8 cellular contexts compared by ENCODE assay signal in the genomic region with DNA sequence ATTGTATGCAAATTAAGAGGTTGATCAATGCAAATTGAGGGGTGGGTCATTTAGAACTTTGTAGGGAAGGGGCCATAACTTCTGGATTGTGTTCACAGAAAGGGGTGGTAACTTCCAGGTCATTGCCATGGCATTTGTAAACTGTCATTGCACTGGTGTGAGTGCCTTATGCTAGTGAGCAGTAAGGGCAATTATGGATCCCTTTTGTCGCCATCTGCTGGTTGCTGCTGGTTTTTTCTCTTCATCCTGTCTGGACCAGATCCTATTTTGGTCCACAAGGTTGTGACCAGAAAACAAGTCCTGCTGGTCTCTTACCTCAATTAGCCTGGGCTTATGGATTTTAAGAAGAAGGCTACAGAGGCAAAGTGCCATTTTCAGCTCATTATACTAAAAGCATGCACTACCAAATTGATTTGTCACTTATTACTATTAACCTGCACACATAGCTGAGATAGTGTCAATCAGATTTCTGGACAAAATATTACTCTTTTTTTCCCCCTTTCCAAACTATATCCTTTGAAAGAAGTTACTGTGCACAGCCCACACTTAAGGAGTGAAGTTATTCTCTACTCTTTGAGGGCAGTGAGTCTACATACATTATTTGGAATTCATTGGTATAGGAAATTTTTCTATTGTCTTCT.
DNase-seq lines count a peak whose midpoint lies in the region; ATAC-seq, FAIRE-seq and TF ChIP-seq lines count a peak whose summit lies in the region.

No MANE protein-coding gene starts in this region.

- H4K20me1 ChIP-seq in MM.1S (ENCODE audit: insufficient read depth, low read length), result no peaks in the 10 kb centered on the region
- no peaks in the 10 kb centered on the region for H4K20me1 ChIP-seq in K562 (replicated peaks; ENCODE audit: control insufficient read depth, insufficient read depth, low read length)

- H3K4me3 Mint-ChIP-seq in T-helper 2 cell treated with Interferon-gamma antibody and Interleukin-4, amounts not matched to agents 5 μg/mL and 100 μg/mL, for 36 hours, result no peak overlapping the region

- TF ChIP-seq CTCF in MM.1S (IDR thresholded peaks at IDR 0.05; ENCODE audit: low read length) (peak; percentile 84), K562 (IDR thresholded peaks at IDR 0.05 in 2 of 3, conservative IDR thresholded peaks at IDR 0.05 in 1 of 3; ENCODE audit: insufficient read depth in 2 of 3, low read depth in 1 of 3, low read length in 3 of 3) (peak; percentile 72 to 80 (median 76))

- no peaks in the 10 kb centered on the region for H3K9me2 ChIP-seq in MM.1S (replicated peaks; ENCODE audit: insufficient read depth, low read length)

- CTCF ChIA-PET in HEK293T (lab: Yijun Ruan, JAX), result interaction anchor here (0.7 to 1.0 kb wide), 2 partner anchors 11 to 139 kb away, joined by 3 read pairs; no protein-coding TSS in a partner anchor
- CTCF ChIA-PET in K562 (lab: Yijun Ruan, JAX; ENCODE audit: low intra/inter-chr PET ratio), result interaction anchor here (0.9 to 1.3 kb wide), 4 partner anchors 1055 to 1087 kb away, joined by 3 to 7 read pairs (median 5); no protein-coding TSS in a partner anchor

- peaks cover 4% of the 10 kb centered on the region for H3K27me3 Mint-ChIP-seq in T-helper 2 cell treated with Interferon-gamma antibody and Interleukin-4, amounts not matched to agents 5 μg/mL and 100 μg/mL, for 36 hours (ENCODE audit: low read depth)

- H3K4me3 ChIP-seq in MM.1S (ENCODE audit: low read length), result no peak overlapping the region
- H3K4me3 ChIP-seq in K562, result no peak overlapping the region

- H3K4me1 Mint-ChIP-seq in T-helper 2 cell treated with Interferon-gamma antibody and Interleukin-4, amounts not matched to agents 5 μg/mL and 100 μg/mL, for 36 hours (ENCODE audit: low read depth), result no peaks in the 10 kb centered on the region

- no peaks in the 10 kb centered on the region for H3K36me3 ChIP-seq in MM.1S (replicated peaks; ENCODE audit: insufficient read depth, low read length)
- no peaks in the 10 kb centered on the region for H3K36me3 ChIP-seq in K562 (ENCODE audit: control insufficient read depth, insufficient read depth, low read length)

- H3K4me1 ChIP-seq in MM.1S (ENCODE audit: low read length), result no peaks in the 10 kb centered on the region
- H3K4me1 ChIP-seq in K562 (replicated peaks in 1 of 2; ENCODE audit: control insufficient read depth in 2 of 2, insufficient read depth in 2 of 2, low read length in 2 of 2), result no peaks in the 10 kb centered on the region

- in situ Hi-C loops in K562 (cut with MboI), result no loop called here

- no peak for TF ChIP-seq EP300 in K562 (IDR thresholded peaks at IDR 0.05; ENCODE audit: low read length)

- no peak overlapping the region for H3K27ac Mint-ChIP-seq in T-helper 2 cell treated with Interferon-gamma antibody and Interleukin-4, amounts not matched to agents 5 μg/mL and 100 μg/mL, for 36 hours

- H3K27me3 ChIP-seq in MM.1S (replicated peaks; ENCODE audit: insufficient read depth, low read length) (no peaks in the 10 kb centered on the region), K562 (ENCODE audit: control insufficient read depth in 2 of 2, insufficient read depth in 2 of 2, low read length in 2 of 2) (no peaks in the 10 kb centered on the region)

- WGBS in K562 (ENCODE audit: insufficient coverage, low coverage, missing lambda C conversion rate), result 0% methylated on average over 1 of the region's 1 CpG

- FAIRE-seq in K562 (lab: Jason Lieb, UNC), result peak; percentile 94

- peak; percentile 97 for ATAC-seq in K562

- H3F3A ChIP-seq in MM.1S (ENCODE audit: insufficient read depth, low read length), result no peaks in the 10 kb centered on the region

- H3K27ac ChIP-seq in MM.1S (ENCODE audit: low read length) (no peak overlapping the region), K562 (ENCODE audit: extremely low read depth, low read depth, low read length) (no peak overlapping the region)

- H3K36me3 Mint-ChIP-seq in T-helper 2 cell treated with Interferon-gamma antibody and Interleukin-4, amounts not matched to agents 5 μg/mL and 100 μg/mL, for 36 hours (ENCODE audit: low read depth), result no peaks in the 10 kb centered on the region

- H3K4me2 ChIP-seq in MM.1S (ENCODE audit: low read depth, low read length) (no peak overlapping the region), K562 (ENCODE audit: insufficient read depth, low read length) (no peak overlapping the region)

- POLR2A ChIA-PET in HEK293T (lab: Yijun Ruan, JAX) (no interaction called here), K562 (lab: Yijun Ruan, JAX) (no interaction called here)

- H3K9me3 Mint-ChIP-seq in T-helper 2 cell treated with Interferon-gamma antibody and Interleukin-4, amounts not matched to agents 5 μg/mL and 100 μg/mL, for 36 hours, result no peaks in the 10 kb centered on the region

- H3K79me2 ChIP-seq in MM.1S (ENCODE audit: low read length) (no peaks in the 10 kb centered on the region), K562 (ENCODE audit: control insufficient read depth, insufficient read depth, low read length) (no peaks in the 10 kb centered on the region)

- BruUV-seq in K562 (replicated peaks; lab: Mats Ljungman, UMichigan), result no TSS peak

- H3K9me1 ChIP-seq in K562 (ENCODE audit: control insufficient read depth, insufficient read depth, low read length), result no peaks in the 10 kb centered on the region

- no peak overlapping the region for H2AFZ ChIP-seq in MM.1S (ENCODE audit: low read length)
- no peak overlapping the region for H2AFZ ChIP-seq in K562 (ENCODE audit: low read depth, low read length)

- no peaks in the 10 kb centered on the region for H3K9me3 ChIP-seq in MM.1S (replicated peaks; ENCODE audit: insufficient read depth, low read length)
- H3K9me3 ChIP-seq in K562 (replicated peaks; ENCODE audit: control insufficient read depth, insufficient read depth, low read depth, low read length), result no peaks in the 10 kb centered on the region

- peak; percentile 17 for DNase-seq in NCI-H1436 (lab: John Stamatoyannopoulos, UW)
- DNase-seq in NCI-H1436 treated with DMSO at 0.1 percent for 48 hours (lab: John Stamatoyannopoulos, UW), result no peak
- DNase-seq in HEK293T (ENCODE audit: extremely low spot score), result peak; percentile 42
- peak; percentile 64 for DNase-seq in MM.1S
- DNase-seq in T-helper 2 cell treated with Interferon-gamma antibody and Interleukin-4, amounts not matched to agents 5 μg/mL and 100 μg/mL, for 36 hours (ENCODE audit: low spot score), result peak; percentile 36
- DNase-seq in K562 (ENCODE audit: extremely low read depth in 1 of 4, low spot score in 3 of 4), result peak; percentile 26 to 72 (median 36)
- peak; percentile 58 for DNase-seq in iris pigment epithelial cell (ENCODE audit: low read depth)
- peak; percentile 60 to 67 for DNase-seq in stimulated activated CD4-positive, alpha-beta T cell treated with anti-CD3 and anti-CD28 coated beads, Interleukin-2, amount 100 ng/mL, for 48 hours

- TF ChIP-seq RAD21 in K562 (CRISPR knock-in tag; conservative IDR thresholded peaks at IDR 0.05 in 1 of 2, IDR thresholded peaks at IDR 0.05 in 1 of 2), result peak; percentile 58 to 78

- TF ChIP-seq POLR2A in K562 (conservative IDR thresholded peaks at IDR 0.05), result no peak

- no peak overlapping the region for H3K9ac ChIP-seq in MM.1S (ENCODE audit: low read length)
- no peak overlapping the region for H3K9ac ChIP-seq in K562 (ENCODE audit: insufficient read depth in 1 of 2, low read depth in 2 of 2, low read length in 2 of 2)

- intact Hi-C loops in K562 (cut with micrococcal nuclease), result loop anchor here (1.0 to 10.0 kb wide), 4 partner anchors 212 to 1159 kb away; no protein-coding TSS in a partner anchor

TF ChIP-seq in HEK293T, 16 proteins besides CTCF, POLR2A, EP300 and RAD21:
- no peak for TF ChIP-seq PKNOX1 (IDR thresholded peaks at IDR 0.05)
- TF ChIP-seq LEF1 (IDR thresholded peaks at IDR 0.05; ENCODE audit: borderline replicate concordance), result no peak
- TF ChIP-seq BHLHE40 (IDR thresholded peaks at IDR 0.05; ENCODE audit: borderline replicate concordance), result no peak
- TF ChIP-seq CTBP1 (IDR thresholded peaks at IDR 0.05; ENCODE audit: borderline replicate concordance), result no peak
- no peak for TF ChIP-seq FOXK2 (IDR thresholded peaks at IDR 0.05)
- no peak for TF ChIP-seq FOXM1 (IDR thresholded peaks at IDR 0.05; ENCODE audit: borderline replicate concordance)

TF ChIP-seq in K562, 482 proteins besides CTCF, POLR2A, EP300 and RAD21 (continues in another document):
- TF ChIP-seq ZNF408 (CRISPR knock-in tag; IDR thresholded peaks at IDR 0.05; ENCODE audit: low read depth) (no peak), ZNF778 (CRISPR knock-in tag; IDR thresholded peaks at IDR 0.05) (no peak), ETV5 (CRISPR knock-in tag; IDR thresholded peaks at IDR 0.05; ENCODE audit: low read depth) (no peak), NCOA6 (IDR thresholded peaks at IDR 0.05) (no peak), RBM34 (IDR thresholded peaks at IDR 0.05; ENCODE audit: borderline replicate concordance, insufficient read depth, low read length) (no peak), SMC3 (conservative IDR thresholded peaks at IDR 0.05; ENCODE audit: insufficient read depth, low read depth, low read length) (peak; percentile 74), RFX1 (IDR thresholded peaks at IDR 0.05) (peak; percentile 50), NR2C1 (IDR thresholded peaks at IDR 0.05) (peak; percentile 66; the same call in 1 of the 2 replicates), NR2C1 (tag; IDR thresholded peaks at IDR 0.05) (no peak), DEAF1 (CRISPR knock-in tag; IDR thresholded peaks at IDR 0.05) (0 out of 2 replicates have a peak, but pooled peaks have one; percentile 20), POLR3G (IDR thresholded peaks at IDR 0.05; ENCODE audit: extremely low read depth, insufficient read length, insufficient replicate concordance) (no peak)
- TF ChIP-seq, protein P1, sequence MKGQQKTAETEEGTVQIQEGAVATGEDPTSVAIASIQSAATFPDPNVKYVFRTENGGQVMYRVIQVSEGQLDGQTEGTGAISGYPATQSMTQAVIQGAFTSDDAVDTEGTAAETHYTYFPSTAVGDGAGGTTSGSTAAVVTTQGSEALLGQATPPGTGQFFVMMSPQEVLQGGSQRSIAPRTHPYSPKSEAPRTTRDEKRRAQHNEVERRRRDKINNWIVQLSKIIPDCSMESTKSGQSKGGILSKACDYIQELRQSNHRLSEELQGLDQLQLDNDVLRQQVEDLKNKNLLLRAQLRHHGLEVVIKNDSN (CRISPR knock-in tag; IDR thresholded peaks at IDR 0.05), result no peak
